8 cellular contexts compared by ENCODE assay signal in the genomic region with DNA sequence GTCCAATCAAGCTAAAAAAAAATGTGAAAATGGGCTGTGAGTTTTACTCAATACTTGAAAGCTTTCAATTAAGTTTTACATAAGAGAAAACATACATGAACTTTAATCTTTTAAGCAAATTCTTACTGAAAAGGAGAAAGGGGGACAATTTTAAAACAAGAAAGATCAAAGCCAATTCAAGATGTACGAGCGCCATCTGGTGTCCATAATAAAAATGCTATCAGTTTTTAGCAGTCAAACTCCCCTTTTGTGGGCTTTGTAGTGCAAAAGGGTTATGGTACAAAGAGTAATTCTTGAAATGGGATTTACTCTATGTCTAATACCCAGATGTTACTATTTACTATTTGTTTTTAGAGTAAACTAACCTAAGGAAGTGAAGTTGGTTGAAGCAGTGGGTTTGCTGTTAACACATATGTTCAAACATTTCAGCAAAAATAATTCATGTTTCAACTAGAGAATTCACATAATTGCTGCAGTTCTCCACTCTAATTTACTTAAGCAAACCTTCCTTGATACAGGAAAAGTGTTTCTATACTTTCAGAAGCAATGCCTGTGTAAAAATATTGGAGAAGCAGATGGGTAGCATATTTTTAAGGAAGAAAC.
DNase-seq lines count a peak whose midpoint lies in the region; ATAC-seq and TF ChIP-seq lines count a peak whose summit lies in the region.

No MANE protein-coding gene starts in this region.

- H3K9me3 Mint-ChIP-seq in neural progenitor cell: no peaks in the 10 kb centered on the region
- peaks cover 24% of the 10 kb centered on the region for H3K9me3 Mint-ChIP-seq in activated T-cell treated with anti-CD3 and anti-CD28 coated beads, Interleukin-2, amount 50 U/mL, for 4 hours

- no peak overlapping the region for H3K4me3 Mint-ChIP-seq in neural progenitor cell
- no peak overlapping the region for H3K4me3 Mint-ChIP-seq in activated T-cell treated with anti-CD3 and anti-CD28 coated beads, Interleukin-2, amount 50 U/mL, for 4 hours

- no peak overlapping the region for H3K4me2 ChIP-seq in neural progenitor cell

- no peaks in the 10 kb centered on the region for H3K79me2 ChIP-seq in neural progenitor cell (ENCODE audit: low read depth)

- no peaks in the 10 kb centered on the region for H3K36me3 ChIP-seq in neural progenitor cell

- no peak overlapping the region for H3K27ac ChIP-seq in neural progenitor cell

- no peaks in the 10 kb centered on the region for H3K36me3 Mint-ChIP-seq in neural progenitor cell
- H3K36me3 Mint-ChIP-seq in activated T-cell treated with anti-CD3 and anti-CD28 coated beads, Interleukin-2, amount 50 U/mL, for 4 hours (ENCODE audit: insufficient read depth): no peaks in the 10 kb centered on the region

- H3K9ac ChIP-seq in neural progenitor cell: no peak overlapping the region

- no peaks in the 10 kb centered on the region for H3K27me3 ChIP-seq in neural progenitor cell

- H3K4me3 ChIP-seq in cardiac fibroblast (replicated peaks in 1 of 2; ENCODE audit: low read depth in 2 of 2, low read length in 2 of 2) (no peak overlapping the region), neural progenitor cell (no peak overlapping the region)

- ATAC-seq in activated T-cell treated with anti-CD3 and anti-CD28 coated beads, Interleukin-2, amount 50 U/mL, for 4 hours: no peak
- ATAC-seq in HG02938 (IDR thresholded peaks at IDR 0.05; ENCODE audit: unreplicated experiment): no peak

- DNase-seq in DMS53 (lab: John Stamatoyannopoulos, UW): peak; percentile 33
- DNase-seq in DMS53 treated with DMSO at 0.1 percent for 48 hours (lab: John Stamatoyannopoulos, UW; ENCODE audit: unreplicated experiment): no peak
- peak; percentile 43 for DNase-seq in NCI-H1694 treated with DMSO at 0.1 percent for 48 hours (lab: John Stamatoyannopoulos, UW)
- peak; percentile 39 to 45 for DNase-seq in cardiac fibroblast (ENCODE audit: low read depth in 2 of 2)
- peak; percentile 59 for DNase-seq in neural progenitor cell (ENCODE audit: low spot score)
- no peak for DNase-seq in cortex of kidney (lab: John Stamatoyannopoulos, UW)
- no peak for DNase-seq in activated T-cell treated with anti-CD3 and anti-CD28 coated beads, Interleukin-2, amount 50 U/mL, for 4 hours

- H3K4me1 ChIP-seq in neural progenitor cell: peaks cover 20% of the 10 kb centered on the region

- H3K27ac Mint-ChIP-seq in neural progenitor cell: no peak overlapping the region

- peaks cover 2% of the 10 kb centered on the region for H3K27me3 Mint-ChIP-seq in neural progenitor cell (ENCODE audit: insufficient read depth, low read depth)
- no peaks in the 10 kb centered on the region for H3K27me3 Mint-ChIP-seq in activated T-cell treated with anti-CD3 and anti-CD28 coated beads, Interleukin-2, amount 50 U/mL, for 4 hours (ENCODE audit: low read depth)

- TF ChIP-seq CTCF in cardiac fibroblast (IDR thresholded peaks at IDR 0.05; ENCODE audit: low read depth, low read length) (peak; percentile 40), neural progenitor cell (IDR thresholded peaks at IDR 0.05) (peak; percentile 88)

- H3K9me3 ChIP-seq in neural progenitor cell (ENCODE audit: low read depth): no peaks in the 10 kb centered on the region

- H3F3A ChIP-seq in neural progenitor cell (ENCODE audit: low read depth): peaks cover 5% of the 10 kb centered on the region

- no peaks in the 10 kb centered on the region for H4K20me1 ChIP-seq in neural progenitor cell (ENCODE audit: low read depth)

- peaks cover 16% of the 10 kb centered on the region for H3K4me1 Mint-ChIP-seq in neural progenitor cell
- H3K4me1 Mint-ChIP-seq in activated T-cell treated with anti-CD3 and anti-CD28 coated beads, Interleukin-2, amount 50 U/mL, for 4 hours (ENCODE audit: low read depth): no peaks in the 10 kb centered on the region

- H2AFZ ChIP-seq in neural progenitor cell (replicated peaks): no peak overlapping the region

Comparison
In these comparisons a context has a peak if more than half of its experiments do, and no peak if none do; other contexts are left out.
1. DNase-seq: peak in DMS53 (single experiment), NCI-H1694 treated with DMSO at 0.1 percent for 48 hours (single experiment), cardiac fibroblast (2 of 2) and neural progenitor cell (single experiment); none in DMS53 treated with DMSO at 0.1 percent for 48 hours (single experiment), cortex of kidney (single experiment) and activated T-cell treated with anti-CD3 and anti-CD28 coated beads, Interleukin-2, amount 50 U/mL, for 4 hours (single experiment).